ENCODE assay signal across 8 cellular contexts in the genomic region with DNA sequence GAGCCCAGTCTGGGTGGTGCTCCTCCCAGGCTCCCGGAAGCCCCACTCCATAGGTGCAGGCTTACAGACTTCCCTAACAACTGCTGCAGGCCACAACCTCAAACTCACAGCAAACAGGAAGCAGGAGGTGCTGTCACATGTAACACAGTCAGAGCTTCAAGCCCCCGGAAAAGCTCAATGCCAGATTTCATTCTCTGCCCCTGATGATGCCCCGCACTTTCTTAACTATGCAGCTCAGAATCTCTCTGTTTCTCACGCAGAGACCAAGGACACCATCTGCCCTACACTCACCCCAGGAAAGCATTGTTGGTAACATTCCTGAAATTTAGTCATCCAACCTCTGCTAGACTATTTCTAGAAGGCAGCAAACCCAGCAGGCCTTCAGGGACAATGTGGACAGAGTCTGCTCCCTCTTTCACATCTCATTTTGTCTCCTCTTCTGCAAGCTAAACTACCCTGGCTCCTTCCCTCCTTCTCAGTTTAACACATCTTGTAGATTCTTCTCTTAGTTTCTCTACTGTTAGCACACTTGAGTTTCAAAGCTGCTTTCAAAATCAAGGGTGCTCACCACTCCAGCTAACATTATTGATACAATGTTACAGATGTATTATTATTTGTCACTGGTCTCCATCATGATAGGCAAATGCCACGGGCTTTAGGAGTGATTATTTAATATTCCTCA.
DNase-seq lines count a peak whose midpoint lies in the region; ATAC-seq and TF ChIP-seq lines count a peak whose summit lies in the region.

No MANE protein-coding gene starts in this region.

- CTCF ChIA-PET in CD4-positive, alpha-beta memory T cell (lab: Charles Lee; ENCODE audit: partially characterized antibody), result no interaction called here

- POLR2A ChIA-PET in CD4-positive, alpha-beta memory T cell (lab: Charles Lee; ENCODE audit: partially characterized antibody), result no interaction called here

- in situ Hi-C loops in brain microvascular endothelial cell (cut with HindIII; ENCODE audit: low pct_ligation_motif_present, low sequenced_read_pairs), result no loop called here

- no peaks in the 10 kb centered on the region for H3K4me1 Mint-ChIP-seq in CD4-positive, alpha-beta memory T cell

- TF ChIP-seq CTCF in brain microvascular endothelial cell (IDR thresholded peaks at IDR 0.05; ENCODE audit: low read depth, low read length, missing control alignments) (no peak), lower lobe of right lung (IDR thresholded peaks at IDR 0.05) (no peak)

- no peaks in the 10 kb centered on the region for H3K9me3 ChIP-seq in lower lobe of right lung
- H3K9me3 ChIP-seq in CD4-positive, alpha-beta memory T cell (ENCODE audit: control insufficient read depth in 1 of 2, low read length in 2 of 2), result no peaks in the 10 kb centered on the region

- H3K36me3 ChIP-seq in brain microvascular endothelial cell (replicated peaks), result no peaks in the 10 kb centered on the region
- H3K36me3 ChIP-seq in lower lobe of right lung, result no peaks in the 10 kb centered on the region
- H3K36me3 ChIP-seq in CD4-positive, alpha-beta memory T cell (ENCODE audit: insufficient read depth, low read length), result no peaks in the 10 kb centered on the region

- H3K27ac ChIP-seq in brain microvascular endothelial cell (peak overlapping the region; percentile 77), lower lobe of right lung (peak overlapping the region; percentile 2)
- H3K27ac ChIP-seq in CD4-positive, alpha-beta memory T cell (ENCODE audit: low read depth, low read length), result no peak overlapping the region

- H3K4me1 ChIP-seq in lower lobe of right lung, result peaks cover 15% of the 10 kb centered on the region
- H3K4me1 ChIP-seq in CD4-positive, alpha-beta memory T cell (ENCODE audit: insufficient read depth, low read length), result no peaks in the 10 kb centered on the region

- H3K4me3 ChIP-seq in brain microvascular endothelial cell (ENCODE audit: low read depth, low read length) (no peak overlapping the region), lower lobe of right lung (no peak overlapping the region)
- no peak overlapping the region for H3K4me3 ChIP-seq in CD4-positive, alpha-beta memory T cell (ENCODE audit: low read length in 2 of 2)

- H3K4me3 Mint-ChIP-seq in CD4-positive, alpha-beta memory T cell, result no peak overlapping the region

- peak; percentile 62 for ATAC-seq in GM18499 (IDR thresholded peaks at IDR 0.05; ENCODE audit: insufficient read depth, unreplicated experiment)
- ATAC-seq in HG03520 (IDR thresholded peaks at IDR 0.05; ENCODE audit: unreplicated experiment), result peak; percentile 54
- peak; percentile 66 to 79 for ATAC-seq in lower lobe of right lung
- ATAC-seq in GM18861 (IDR thresholded peaks at IDR 0.05; ENCODE audit: unreplicated experiment), result no peak

- no peaks in the 10 kb centered on the region for H3K36me3 Mint-ChIP-seq in CD4-positive, alpha-beta memory T cell

- H3K27me3 ChIP-seq in brain microvascular endothelial cell (replicated peaks), result no peaks in the 10 kb centered on the region
- no peaks in the 10 kb centered on the region for H3K27me3 ChIP-seq in lower lobe of right lung (ENCODE audit: low read depth)
- H3K27me3 ChIP-seq in CD4-positive, alpha-beta memory T cell (ENCODE audit: insufficient read depth, low read length), result no peaks in the 10 kb centered on the region

- H3K9me3 Mint-ChIP-seq in CD4-positive, alpha-beta memory T cell, result peaks cover 0 to 3% (median 0%) of the 10 kb centered on the region in 8 donors

- intact Hi-C loops in lower lobe of right lung (cut with DNase I), result no loop called here
- intact Hi-C loops in CD4-positive, alpha-beta memory T cell (cut with micrococcal nuclease), result no loop called here

- no peak overlapping the region for H3K27ac Mint-ChIP-seq in CD4-positive, alpha-beta memory T cell

- DNase-seq in brain microvascular endothelial cell, result peak; percentile 92
- peak; percentile 55 for DNase-seq in lower lobe of right lung
- no peak for DNase-seq in effector CD4-positive, alpha-beta T cell
- DNase-seq in CD4-positive, alpha-beta memory T cell, result no peak
- DNase-seq in activated naive CD4-positive, alpha-beta T cell (lab: John Stamatoyannopoulos, UW), result no peak

- no peaks in the 10 kb centered on the region for H3K27me3 Mint-ChIP-seq in CD4-positive, alpha-beta memory T cell

Comparison
In these comparisons a context has a peak if more than half of its experiments do, and no peak if none do; other contexts are left out.
1. DNase-seq: peak in brain microvascular endothelial cell (single experiment) and lower lobe of right lung (single experiment); none in effector CD4-positive, alpha-beta T cell (single experiment), CD4-positive, alpha-beta memory T cell (0 of 5) and activated naive CD4-positive, alpha-beta T cell (0 of 4).